In genomic region chr20:3221398-3222226, GRCh38 we compare ENCODE assay signal across 15 cellular contexts. TPM values are rescaled to one million over a fixed set of nuclear protein-coding genes. Genes with fewer than 3 reads are reported as not detected.
DNase-seq lines count a peak whose midpoint lies in the region; ATAC-seq and TF ChIP-seq lines count a peak whose summit lies in the region.
"Had no signal": no experiment of that assay in that cellular context is flagged by ENCODE, and none has a peak within 500 bp of the region (broad histone marks: within the 10 kb centered on the region; RNA-seq: fewer than 3 reads in every experiment).

No MANE protein-coding gene starts in this region.

- CTCF ChIA-PET in MCF 10A (lab: Yijun Ruan, JAX): interaction anchor here (0.6 to 11.5 kb wide), 8 partner anchors 9 to 106 kb away, joined by 3 to 192 read pairs (median 3); no protein-coding TSS in a partner anchor
- CTCF ChIA-PET in mammary epithelial cell (lab: Charles Lee; ENCODE audit: low non-redundant PET): no interaction called here

- H3K23ac ChIP-seq in mesendoderm (ENCODE audit: low read length): no peak overlapping the region

- H3K4me3 Mint-ChIP-seq in MCF 10A (ENCODE audit: unreplicated experiment): no peak overlapping the region
- H3K4me3 Mint-ChIP-seq in stimulated activated naive CD8-positive, alpha-beta T cell treated with anti-CD3 and anti-CD28 coated beads, Interleukin-15, amount 100 ng/mL, for 72 hours: no peak overlapping the region
- H3K4me3 Mint-ChIP-seq: activated CD4-positive, alpha-beta memory T cell treated with anti-CD3 and anti-CD28 coated beads for 36 hours; activated T-helper 1 cell treated with anti-CD3 and anti-CD28 coated beads, Interleukin-12 subunit alpha, Interleukin-12 subunit beta, Interleukin-2, Interleukin-4 antibody, amounts not matched to agents 30 ng/mL and 10 ng/mL and 1 ng/mL, durations not matched to agents 14 hours and 24 hours and 36 hours; stimulated activated naive B cell treated with anti-CD40 and anti-IgM and Interleukin-4, amounts not matched to agents 10 μg/mL and 1 μg/mL and 100 μg/mL, for 72 hours had no signal

- intact Hi-C loops in MCF 10A (cut with micrococcal nuclease) (no loop called here), mammary epithelial cell (cut with micrococcal nuclease) (no loop called here), lower lobe of right lung (cut with DNase I) (no loop called here), transverse colon (cut with DNase I; ENCODE audit: low total_unique reads) (no loop called here)

- H3K27ac Mint-ChIP-seq in MCF 10A (ENCODE audit: low read depth, unreplicated experiment): peak overlapping the region; percentile 28
- H3K27ac Mint-ChIP-seq in stimulated activated naive CD8-positive, alpha-beta T cell treated with anti-CD3 and anti-CD28 coated beads, Interleukin-15, amount 100 ng/mL, for 72 hours: no peak overlapping the region
- H3K27ac Mint-ChIP-seq: activated CD4-positive, alpha-beta memory T cell treated with anti-CD3 and anti-CD28 coated beads for 36 hours; activated T-helper 1 cell treated with anti-CD3 and anti-CD28 coated beads, Interleukin-12 subunit alpha, Interleukin-12 subunit beta, Interleukin-2, Interleukin-4 antibody, amounts not matched to agents 30 ng/mL and 10 ng/mL and 1 ng/mL, durations not matched to agents 14 hours and 24 hours and 36 hours had no signal

- dilution Hi-C loops in mammary epithelial cell (cut with HindIII; ENCODE audit: low sequenced_read_pairs): no loop called here

- WGBS in mammary epithelial cell (ENCODE audit: low coverage, missing lambda C conversion rate): 95% methylated on average over 15 of the region's 18 CpGs
- 87 to 91% methylated on average over 4 to 18 of the region's 18 CpGs for WGBS in transverse colon (ENCODE audit: low coverage in 1 of 2), 2 donors
- no CpG with 5 or more reads among the region's 18 CpGs for WGBS in mesendoderm (ENCODE audit: extremely low coverage, insufficient coverage, low lambda C conversion rate)

- H3K27ac ChIP-seq in mammary epithelial cell (ENCODE audit: insufficient read depth, low read depth, low read length) (no peak overlapping the region), lower lobe of right lung (no peak overlapping the region), transverse colon (no peak overlapping the region), mesendoderm (ENCODE audit: low read depth, low read length) (no peak overlapping the region)

- H3K27me3 Mint-ChIP-seq in MCF 10A (ENCODE audit: insufficient read depth, unreplicated experiment): no peaks in the 10 kb centered on the region
- no peaks in the 10 kb centered on the region for H3K27me3 Mint-ChIP-seq in stimulated activated naive CD8-positive, alpha-beta T cell treated with anti-CD3 and anti-CD28 coated beads, Interleukin-15, amount 100 ng/mL, for 72 hours
- H3K27me3 Mint-ChIP-seq: activated CD4-positive, alpha-beta memory T cell treated with anti-CD3 and anti-CD28 coated beads for 36 hours; stimulated activated naive B cell treated with anti-CD40 and anti-IgM and Interleukin-4, amounts not matched to agents 10 μg/mL and 1 μg/mL and 100 μg/mL, for 72 hours had no signal

- H2AFZ ChIP-seq in mammary epithelial cell (ENCODE audit: low read depth, low read length): no peak overlapping the region

- no peak overlapping the region for H3K4ac ChIP-seq in mesendoderm (ENCODE audit: low read depth, low read length)

- H3K36me3 ChIP-seq in mammary epithelial cell (ENCODE audit: insufficient read depth, low read length) (peaks cover 8% of the 10 kb centered on the region), lower lobe of right lung (peaks cover 54% of the 10 kb centered on the region), transverse colon (peaks cover 0 to 5% (median 0%) of the 10 kb centered on the region in 4 donors), mesendoderm (ENCODE audit: control insufficient read depth, insufficient read depth, low read length) (peaks cover 3% of the 10 kb centered on the region)

- in situ Hi-C loops in mammary epithelial cell (cut with MboI; ENCODE audit: low sequenced_read_pairs in 2 of 2) (no loop called here), transverse colon (cut with MboI; ENCODE audit: low pct_ligation_motif_present in 1 of 4, low pct_unique_long_range_greater_than_20kb in 1 of 4, low sequenced_read_pairs in 3 of 4) (no loop called here)

- H4K8ac ChIP-seq in mesendoderm (ENCODE audit: low read depth, low read length): no peak overlapping the region

- no peaks in the 10 kb centered on the region for H3K79me1 ChIP-seq in mesendoderm (ENCODE audit: low read length)

- H2AK5ac ChIP-seq in mesendoderm (ENCODE audit: low read length): no peak overlapping the region

- no peak overlapping the region for H3K4me3 ChIP-seq in mammary epithelial cell (replicated peaks in 1 of 3; ENCODE audit: insufficient read depth in 1 of 3, low read depth in 2 of 3, low read length in 3 of 3)
- H3K4me3 ChIP-seq in lower lobe of right lung: no peak overlapping the region
- no peak overlapping the region for H3K4me3 ChIP-seq in transverse colon
- H3K4me3 ChIP-seq in mesendoderm (ENCODE audit: low read length): no peak overlapping the region
- H3K4me3 ChIP-seq: skin epidermis had no signal

- H4K20me1 ChIP-seq in mammary epithelial cell (ENCODE audit: insufficient read depth, low read length): no peaks in the 10 kb centered on the region

- H3K9me3 Mint-ChIP-seq in MCF 10A (ENCODE audit: unreplicated experiment): no peaks in the 10 kb centered on the region
- no peaks in the 10 kb centered on the region for H3K9me3 Mint-ChIP-seq in stimulated activated naive CD8-positive, alpha-beta T cell treated with anti-CD3 and anti-CD28 coated beads, Interleukin-15, amount 100 ng/mL, for 72 hours
- H3K9me3 Mint-ChIP-seq: activated CD4-positive, alpha-beta memory T cell treated with anti-CD3 and anti-CD28 coated beads for 36 hours; activated T-helper 1 cell treated with anti-CD3 and anti-CD28 coated beads, Interleukin-12 subunit alpha, Interleukin-12 subunit beta, Interleukin-2, Interleukin-4 antibody, amounts not matched to agents 30 ng/mL and 10 ng/mL and 1 ng/mL, durations not matched to agents 14 hours and 24 hours and 36 hours; stimulated activated naive B cell treated with anti-CD40 and anti-IgM and Interleukin-4, amounts not matched to agents 10 μg/mL and 1 μg/mL and 100 μg/mL, for 72 hours had no signal

- no peak for DNase-seq in MCF 10A (ENCODE audit: unreplicated experiment)
- DNase-seq in mammary epithelial cell: no peak
- peak; percentile 56 for DNase-seq in SW480 (ENCODE audit: low spot score)
- no peak for DNase-seq in lower lobe of right lung
- peak; percentile 62 for DNase-seq in transverse colon
- no peak for DNase-seq in mesendoderm
- no peak for DNase-seq in stimulated activated naive CD8-positive, alpha-beta T cell treated with anti-CD3 and anti-CD28 coated beads, Interleukin-15, amount 100 ng/mL, for 72 hours
- DNase-seq: activated CD4-positive, alpha-beta memory T cell treated with anti-CD3 and anti-CD28 coated beads for 36 hours; amniotic stem cell; KG1; NCI-H226; stimulated activated naive B cell treated with anti-CD40 and anti-IgM and Interleukin-4, amounts not matched to agents 10 μg/mL and 1 μg/mL and 100 μg/mL, for 72 hours had no signal

- H3K27me3 ChIP-seq in mammary epithelial cell (ENCODE audit: insufficient read depth, low read length) (no peaks in the 10 kb centered on the region), lower lobe of right lung (ENCODE audit: low read depth) (no peaks in the 10 kb centered on the region), transverse colon (no peaks in the 10 kb centered on the region), mesendoderm (ENCODE audit: insufficient read depth, low read length, poor library complexity) (no peaks in the 10 kb centered on the region)

- TF ChIP-seq EP300 in transverse colon (IDR thresholded peaks at IDR 0.05; ENCODE audit: low read depth): no peak

- no peaks in the 10 kb centered on the region for H3K9me3 ChIP-seq in mammary epithelial cell (replicated peaks; ENCODE audit: insufficient read depth, low read length)
- H3K9me3 ChIP-seq in lower lobe of right lung: no peaks in the 10 kb centered on the region
- no peaks in the 10 kb centered on the region for H3K9me3 ChIP-seq in transverse colon

- ATAC-seq in lower lobe of right lung: peak; percentile 31 to 58
- no peak for ATAC-seq in HG03039 (IDR thresholded peaks at IDR 0.05; ENCODE audit: unreplicated experiment)
- ATAC-seq in stimulated activated naive CD8-positive, alpha-beta T cell treated with anti-CD3 and anti-CD28 coated beads, Interleukin-15, amount 100 ng/mL, for 72 hours: no peak

- no peak overlapping the region for H3K56ac ChIP-seq in mesendoderm (ENCODE audit: low read length)

- peaks cover 4% of the 10 kb centered on the region for H3K4me1 Mint-ChIP-seq in MCF 10A (ENCODE audit: insufficient read depth, unreplicated experiment)
- H3K4me1 Mint-ChIP-seq in stimulated activated naive CD8-positive, alpha-beta T cell treated with anti-CD3 and anti-CD28 coated beads, Interleukin-15, amount 100 ng/mL, for 72 hours: peaks cover 39% of the 10 kb centered on the region

- no peak for TF ChIP-seq CTCF in MCF 10A (IDR thresholded peaks at IDR 0.05; ENCODE audit: unreplicated experiment)
- no peak for TF ChIP-seq CTCF in mammary epithelial cell (conservative IDR thresholded peaks at IDR 0.05 in 1 of 2, IDR thresholded peaks at IDR 0.05 in 1 of 2; ENCODE audit: extremely low read depth in 1 of 2, insufficient read depth in 1 of 2, low read depth in 1 of 2, low read length in 2 of 2)
- no peak for TF ChIP-seq CTCF in lower lobe of right lung (IDR thresholded peaks at IDR 0.05)
- TF ChIP-seq CTCF in transverse colon (IDR thresholded peaks at IDR 0.05): no peak

- TF ChIP-seq POLR2A in transverse colon (IDR thresholded peaks at IDR 0.05): no peak

- POLR2A ChIA-PET in MCF 10A (lab: Yijun Ruan, JAX): interaction anchor here (0.6 to 2.4 kb wide), 8 partner anchors 11 to 371 kb away, joined by 3 to 14 read pairs (median 4); partner anchors contain the start of genes ITPA and SLC4A11

- H2BK5ac ChIP-seq in mesendoderm (ENCODE audit: low read length): no peak overlapping the region

- H3K4me2 ChIP-seq in mammary epithelial cell (ENCODE audit: insufficient read depth, low read depth, low read length) (no peak overlapping the region), mesendoderm (ENCODE audit: low read length) (no peak overlapping the region)

- H3K36me3 Mint-ChIP-seq in MCF 10A (ENCODE audit: insufficient read depth, unreplicated experiment): peaks cover 46% of the 10 kb centered on the region

- no TSS peak for BruUV-seq in MCF 10A (replicated peaks; lab: Mats Ljungman, UMichigan)
- no TSS peak for BruUV-seq in mammary epithelial cell (replicated peaks; lab: Mats Ljungman, UMichigan)

- no peak overlapping the region for H2BK15ac ChIP-seq in mesendoderm (replicated peaks; ENCODE audit: low read depth)

- no peaks in the 10 kb centered on the region for H3K79me2 ChIP-seq in mammary epithelial cell (ENCODE audit: insufficient read depth, low read length)
- H3K79me2 ChIP-seq in mesendoderm (ENCODE audit: control insufficient read depth, insufficient read depth, low read length): no peaks in the 10 kb centered on the region

- H3K4me1 ChIP-seq in mammary epithelial cell (ENCODE audit: insufficient read depth, low read length): peaks cover 13% of the 10 kb centered on the region
- peaks cover 9% of the 10 kb centered on the region for H3K4me1 ChIP-seq in lower lobe of right lung
- H3K4me1 ChIP-seq in transverse colon: peaks cover 0 to 13% (median 7%) of the 10 kb centered on the region in 4 donors
- no peaks in the 10 kb centered on the region for H3K4me1 ChIP-seq in mesendoderm (ENCODE audit: control insufficient read depth, low read depth, low read length)

- H3K18ac ChIP-seq in mesendoderm (ENCODE audit: low read length): no peak overlapping the region

- H3K9ac ChIP-seq in mammary epithelial cell (ENCODE audit: insufficient read depth, low read length) (no peak overlapping the region), mesendoderm (ENCODE audit: low read length) (no peak overlapping the region)

- no peak overlapping the region for H4K5ac ChIP-seq in mesendoderm (ENCODE audit: low read length)

- no peak overlapping the region for H2BK120ac ChIP-seq in mesendoderm (ENCODE audit: low read depth, low read length)

RNA-seq across cellular contexts. Expression of gene ITPA, which starts 12.3 kb away (rescaled TPM):
- total RNA-seq in MCF 10A (2022) (69.4 and 97.1 TPM in 2 replicates), mammary epithelial cell (10 to 100 TPM; 29.2 to 68.7 TPM), lower lobe of right lung (40.9 TPM), transverse colon (10 to 100 TPM; 15.0 to 95.7 (median 39.6) TPM)
- 37.5 TPM for polyA plus RNA-seq in mammary epithelial cell
- polyA minus RNA-seq in mammary epithelial cell: 19.0 TPM
- polyA plus RNA-seq in mesendoderm (2013, experiment 1 of 2): 88.9 TPM
- 89.3 TPM for polyA plus RNA-seq in mesendoderm (2013, experiment 2 of 2)

RNA-seq across cellular contexts. Expression of gene DDRGK1, which starts 17.1 kb away (rescaled TPM):
- total RNA-seq in MCF 10A (2022) (116 and 136 TPM in 2 replicates), mammary epithelial cell (10 to 100 TPM; 25.2 to 59.1 TPM), lower lobe of right lung (89.8 TPM), transverse colon (10 to 100 TPM; 47.0 to 85.6 (median 80.4) TPM)
- polyA plus RNA-seq in mammary epithelial cell: 35.7 TPM
- 39.0 TPM for polyA minus RNA-seq in mammary epithelial cell
- polyA plus RNA-seq in mesendoderm (2013, experiment 1 of 2): 38.1 TPM
- polyA plus RNA-seq in mesendoderm (2013, experiment 2 of 2): 37.7 TPM

RNA-seq across cellular contexts. Expression of gene SLC4A11, which starts 17.4 kb away (rescaled TPM):
- 4.1 and 5.7 TPM in 2 replicates for total RNA-seq in MCF 10A (2022)
- 10 to 100 TPM in 1 of 2 donors, 1 to 10 TPM in 1; 6.7 to 20.1 TPM for total RNA-seq in mammary epithelial cell
- polyA plus RNA-seq in mammary epithelial cell: 6.9 TPM
- polyA minus RNA-seq in mammary epithelial cell: 30.6 TPM
- total RNA-seq in lower lobe of right lung: 5.0 TPM
- 1 to 10 TPM in 1 of 4 donors, under 1 TPM in 3; 0.20 to 1.4 (median 0.69) TPM for total RNA-seq in transverse colon
- 5.1 TPM for polyA plus RNA-seq in mesendoderm (2013, experiment 1 of 2)
- 5.1 TPM for polyA plus RNA-seq in mesendoderm (2013, experiment 2 of 2)

RNA-seq across cellular contexts. Expression of gene LZTS3, which starts 48.3 kb away (rescaled TPM):
- 5.3 and 8.5 TPM in 2 replicates for total RNA-seq in MCF 10A (2022)
- 10 to 100 TPM in 1 of 2 donors, 1 to 10 TPM in 1; 7.7 to 16.3 TPM for total RNA-seq in mammary epithelial cell
- polyA plus RNA-seq in mammary epithelial cell: 2.6 TPM
- polyA minus RNA-seq in mammary epithelial cell: 3.3 TPM
- total RNA-seq in lower lobe of right lung: 18.5 TPM
- total RNA-seq in transverse colon: 10 to 100 TPM in 2 of 4 donors, 1 to 10 TPM in 2; 9.0 to 13.5 (median 9.7) TPM
- 10.5 TPM for polyA plus RNA-seq in mesendoderm (2013, experiment 1 of 2)
- 11.0 TPM for polyA plus RNA-seq in mesendoderm (2013, experiment 2 of 2)

Comparison
In these comparisons a context has a peak if more than half of its experiments do, and no peak if none do; other contexts are left out.
1. DNase-seq: peak in SW480 (single experiment) and transverse colon (single experiment); none in MCF 10A (single experiment), mammary epithelial cell (single experiment), lower lobe of right lung (single experiment), mesendoderm (single experiment) and stimulated activated naive CD8-positive, alpha-beta T cell treated with anti-CD3 and anti-CD28 coated beads, Interleukin-15, amount 100 ng/mL, for 72 hours (0 of 2).
2. ATAC-seq: peak in lower lobe of right lung (2 of 2); none in HG03039 (single experiment) and stimulated activated naive CD8-positive, alpha-beta T cell treated with anti-CD3 and anti-CD28 coated beads, Interleukin-15, amount 100 ng/mL, for 72 hours (single experiment).